Comparison of ENCODE assay signal across 2 cellular contexts in the genomic region with DNA sequence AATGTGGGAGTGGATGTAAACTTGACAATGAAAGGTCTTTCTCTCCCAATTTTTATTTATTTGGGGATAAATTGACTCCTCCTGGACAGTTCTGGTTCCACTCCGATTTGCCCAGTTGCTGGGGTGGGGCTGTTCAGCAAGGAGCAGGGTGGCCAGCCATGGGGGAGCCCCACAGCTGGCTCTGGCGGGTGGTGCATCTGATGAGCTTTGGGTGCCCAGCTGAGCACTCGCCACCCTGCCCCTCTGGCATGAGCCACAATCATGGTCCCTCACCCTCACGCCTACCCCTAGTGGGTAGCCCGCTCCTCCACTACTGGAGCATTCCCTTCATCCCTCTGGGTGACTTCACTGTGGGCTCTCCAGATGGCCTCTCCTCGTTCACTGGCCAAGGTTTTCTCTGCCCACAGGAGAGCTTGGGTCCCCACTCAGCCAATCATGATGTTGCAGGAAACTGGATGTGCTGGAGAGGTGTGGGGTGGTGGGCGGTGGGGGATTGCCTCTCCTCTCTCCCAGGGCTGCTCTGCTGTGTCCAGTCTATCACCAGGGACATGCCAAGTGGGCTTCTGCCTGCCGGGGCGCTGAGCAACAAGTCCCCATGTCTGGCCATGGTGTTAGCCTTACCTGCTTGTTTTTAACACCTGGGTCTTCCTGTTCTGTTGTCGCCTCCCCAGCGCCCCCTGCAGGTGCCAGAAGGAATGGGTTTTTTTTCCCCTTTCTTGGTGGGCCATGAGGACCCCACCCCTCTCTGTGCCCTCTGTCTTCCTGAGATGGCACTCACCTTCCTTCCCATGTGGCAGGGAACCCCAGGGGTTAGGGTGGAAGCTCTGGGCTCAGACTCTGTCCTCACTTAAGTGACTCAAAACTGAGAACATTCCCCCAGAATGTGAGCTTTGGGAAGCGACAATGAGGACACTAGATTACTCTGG.
TF ChIP-seq lines count a peak whose summit lies in the region.

No MANE protein-coding gene starts in this region.

TF ChIP-seq in SK-N-SH, 30 proteins besides CTCF, POLR2A, EP300 and RAD21 (continued from another document):
- TF ChIP-seq, protein P1, sequence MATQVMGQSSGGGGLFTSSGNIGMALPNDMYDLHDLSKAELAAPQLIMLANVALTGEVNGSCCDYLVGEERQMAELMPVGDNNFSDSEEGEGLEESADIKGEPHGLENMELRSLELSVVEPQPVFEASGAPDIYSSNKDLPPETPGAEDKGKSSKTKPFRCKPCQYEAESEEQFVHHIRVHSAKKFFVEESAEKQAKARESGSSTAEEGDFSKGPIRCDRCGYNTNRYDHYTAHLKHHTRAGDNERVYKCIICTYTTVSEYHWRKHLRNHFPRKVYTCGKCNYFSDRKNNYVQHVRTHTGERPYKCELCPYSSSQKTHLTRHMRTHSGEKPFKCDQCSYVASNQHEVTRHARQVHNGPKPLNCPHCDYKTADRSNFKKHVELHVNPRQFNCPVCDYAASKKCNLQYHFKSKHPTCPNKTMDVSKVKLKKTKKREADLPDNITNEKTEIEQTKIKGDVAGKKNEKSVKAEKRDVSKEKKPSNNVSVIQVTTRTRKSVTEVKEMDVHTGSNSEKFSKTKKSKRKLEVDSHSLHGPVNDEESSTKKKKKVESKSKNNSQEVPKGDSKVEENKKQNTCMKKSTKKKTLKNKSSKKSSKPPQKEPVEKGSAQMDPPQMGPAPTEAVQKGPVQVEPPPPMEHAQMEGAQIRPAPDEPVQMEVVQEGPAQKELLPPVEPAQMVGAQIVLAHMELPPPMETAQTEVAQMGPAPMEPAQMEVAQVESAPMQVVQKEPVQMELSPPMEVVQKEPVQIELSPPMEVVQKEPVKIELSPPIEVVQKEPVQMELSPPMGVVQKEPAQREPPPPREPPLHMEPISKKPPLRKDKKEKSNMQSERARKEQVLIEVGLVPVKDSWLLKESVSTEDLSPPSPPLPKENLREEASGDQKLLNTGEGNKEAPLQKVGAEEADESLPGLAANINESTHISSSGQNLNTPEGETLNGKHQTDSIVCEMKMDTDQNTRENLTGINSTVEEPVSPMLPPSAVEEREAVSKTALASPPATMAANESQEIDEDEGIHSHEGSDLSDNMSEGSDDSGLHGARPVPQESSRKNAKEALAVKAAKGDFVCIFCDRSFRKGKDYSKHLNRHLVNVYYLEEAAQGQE (IDR thresholded peaks at IDR 0.05; ENCODE audit: low read depth, low read length), result no peak
- TF ChIP-seq GABPA (IDR thresholded peaks at IDR 0.05; ENCODE audit: low read depth) (no peak), RXRA (IDR thresholded peaks at IDR 0.05; ENCODE audit: borderline replicate concordance, low read depth) (no peak), FOXM1 (IDR thresholded peaks at IDR 0.05; ENCODE audit: low read depth) (no peak)

TF ChIP-seq in SK-N-SH treated with all-trans-retinoic acid at 6 μM for 48 hours, 23 proteins besides CTCF, POLR2A, EP300 and RAD21 (continued from another document):
- TF ChIP-seq, protein P2, sequence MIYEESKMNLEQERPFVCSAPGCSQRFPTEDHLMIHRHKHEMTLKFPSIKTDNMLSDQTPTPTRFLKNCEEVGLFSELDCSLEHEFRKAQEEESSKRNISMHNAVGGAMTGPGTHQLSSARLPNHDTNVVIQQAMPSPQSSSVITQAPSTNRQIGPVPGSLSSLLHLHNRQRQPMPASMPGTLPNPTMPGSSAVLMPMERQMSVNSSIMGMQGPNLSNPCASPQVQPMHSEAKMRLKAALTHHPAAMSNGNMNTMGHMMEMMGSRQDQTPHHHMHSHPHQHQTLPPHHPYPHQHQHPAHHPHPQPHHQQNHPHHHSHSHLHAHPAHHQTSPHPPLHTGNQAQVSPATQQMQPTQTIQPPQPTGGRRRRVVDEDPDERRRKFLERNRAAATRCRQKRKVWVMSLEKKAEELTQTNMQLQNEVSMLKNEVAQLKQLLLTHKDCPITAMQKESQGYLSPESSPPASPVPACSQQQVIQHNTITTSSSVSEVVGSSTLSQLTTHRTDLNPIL (CRISPR knock-in tag; IDR thresholded peaks at IDR 0.05; ENCODE audit: low read depth), result no peak
TF ChIP-seq in SK-N-SH treated with all-trans-retinoic acid at 6 μM for 48 hours: peak in this region for 0.
